Comparison of ENCODE assay signal across 32 cellular contexts in the genomic region with DNA sequence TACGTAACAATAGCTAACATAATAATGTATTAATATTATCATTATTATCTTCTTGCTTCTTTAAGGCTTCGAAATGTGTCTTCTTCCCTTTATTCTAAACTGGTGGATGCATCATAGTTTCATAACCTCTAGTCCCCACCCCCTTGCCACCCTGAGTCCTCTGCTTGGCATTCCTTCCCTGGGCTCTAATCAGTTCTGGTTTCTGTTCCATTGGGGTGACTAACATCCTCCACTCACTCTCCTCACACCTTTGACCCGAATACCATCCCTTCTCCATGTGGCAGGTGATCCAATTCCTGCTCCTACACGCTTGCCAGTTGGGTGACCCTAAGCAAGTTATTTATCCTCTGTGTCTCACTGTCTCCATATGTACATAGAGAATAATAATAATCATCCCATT.
A peak's percentile ranks its signal among the peaks of the same experiment; 100 is the strongest.
DNase-seq lines count a peak whose midpoint lies in the region; ATAC-seq, FAIRE-seq and TF ChIP-seq lines count a peak whose summit lies in the region.
"Had no signal": no experiment of that assay in that cellular context is flagged by ENCODE, and none has a peak within 500 bp of the region (broad histone marks: within the 10 kb centered on the region; RNA-seq: fewer than 3 reads in every experiment).

No MANE protein-coding gene starts in this region.

- DNase-seq in Daoy (ENCODE audit: low read depth) (peak; percentile 71), LHCN-M2 (ENCODE audit: low read depth) (peak; percentile 41), bronchial epithelial cell (ENCODE audit: low read depth) (peak; percentile 80), kidney tubule cell (ENCODE audit: low spot score) (peak; percentile 93)
- DNase-seq in activated effector memory CD4-positive, alpha-beta T cell treated with Interleukin-2 at 50 U/mL for 16 hours: no peak
- DNase-seq: activated CD4-positive, alpha-beta memory T cell treated with anti-CD3 and anti-CD28 coated beads, Interleukin-2, amount 10 ng/mL, durations not matched to agents 7 days and 5 days; activated CD4-positive, CD25-positive, alpha-beta regulatory T cell treated with anti-CD3 and anti-CD28 coated beads, Interleukin-2, amount 50 U/mL, for 72 hours; activated CD8-positive, alpha-beta memory T cell treated with anti-CD3 and anti-CD28 coated beads, Interleukin-2, amount 50 U/mL, for 48 hours; aorta; caudate nucleus; cortex of kidney; DMS153; effector memory CD8-positive, alpha-beta T cell; GDM1; left ventricle myocardium inferior; naive B cell; NCI-H1417; NCI-H2081 treated with DMSO at 0.1 percent for 48 hours; NCI-H748 treated with DMSO at 0.1 percent for 48 hours; nucleus accumbens; RPMI8226; stimulated activated CD4-positive, alpha-beta T cell treated with anti-CD3 and anti-CD28 coated beads, Interleukin-1b, Interleukin-23, amount 100 ng/mL, for 48 hours; tibial artery had no signal

- no peak for FAIRE-seq in bronchial epithelial cell (lab: Jason Lieb, UNC)
- FAIRE-seq: GM19239, islet of Langerhans, TTC549 had no signal

- no peak overlapping the region for H3K4me3 ChIP-seq in bronchial epithelial cell (ENCODE audit: low read depth, low read length)
- H3K4me3 ChIP-seq: esophagus muscularis mucosa, left ventricle myocardium inferior, SK-N-MC, skin epidermis, tibial artery had no signal

- TF ChIP-seq CTCF in bronchial epithelial cell (IDR thresholded peaks at IDR 0.05; ENCODE audit: insufficient read depth, low read length, severe bottlenecking): no peak

- no peaks in the 10 kb centered on the region for H3K36me3 ChIP-seq in bronchial epithelial cell (ENCODE audit: control insufficient read depth, insufficient read depth, low read length)
- H3K36me3 ChIP-seq: esophagus muscularis mucosa, left ventricle myocardium inferior, tibial artery had no signal

- ATAC-seq in HG02759 (IDR thresholded peaks at IDR 0.05; ENCODE audit: unreplicated experiment) (no peak), GM21367 (IDR thresholded peaks at IDR 0.05; ENCODE audit: unreplicated experiment) (no peak), HG03521 (IDR thresholded peaks at IDR 0.05; ENCODE audit: unreplicated experiment) (no peak)
- ATAC-seq: effector memory CD8-positive, alpha-beta T cell had no signal

- no peaks in the 10 kb centered on the region for H3K27me3 ChIP-seq in bronchial epithelial cell (ENCODE audit: control insufficient read depth, insufficient read depth, low read length)
- H3K27me3 ChIP-seq: esophagus muscularis mucosa, tibial artery had no signal
